Comparison of ENCODE assay signal across 18 cellular contexts in genomic region chr7:55100962-55101327, GRCh38.
DNase-seq lines count a peak whose midpoint lies in the region; ATAC-seq, FAIRE-seq and TF ChIP-seq lines count a peak whose summit lies in the region.
"Had no signal": no experiment of that assay in that cellular context is flagged by ENCODE, and none has a peak within 500 bp of the region (broad histone marks: within the 10 kb centered on the region; RNA-seq: fewer than 3 reads in every experiment).

No MANE protein-coding gene starts in this region.

- no peak overlapping the region for H3K4me3 Mint-ChIP-seq in activated naive CD8-positive, alpha-beta T cell treated with anti-CD3 and anti-CD28 coated beads for 36 hours
- H3K4me3 Mint-ChIP-seq: activated naive CD8-positive, alpha-beta T cell treated with anti-CD3 and anti-CD28 coated beads, Interleukin-2, amount 10 ng/mL, durations not matched to agents 7 days and 5 days; neural crest cell had no signal

- H2BK5ac ChIP-seq in mesenchymal stem cell (ENCODE audit: low read depth, low read length, poor library complexity, severe bottlenecking), result no peak overlapping the region

- peaks cover 44% of the 10 kb centered on the region for H3K79me1 ChIP-seq in mesenchymal stem cell (replicated peaks; ENCODE audit: low read length, poor library complexity, severe bottlenecking)

- H2AFZ ChIP-seq in mesenchymal stem cell (ENCODE audit: low read depth, low read length) (no peak overlapping the region), HepG2 (ENCODE audit: low read length) (no peak overlapping the region)

- DNase-seq in Panc1 (ENCODE audit: low read depth, low spot score), result no peak
- no peak for DNase-seq in mesenchymal stem cell
- DNase-seq in suprapubic skin (ENCODE audit: low spot score in 2 of 2), result no peak
- DNase-seq in HepG2 (ENCODE audit: low spot score), result no peak
- DNase-seq in ACHN, result no peak
- no peak for DNase-seq in activated naive CD8-positive, alpha-beta T cell treated with anti-CD3 and anti-CD28 coated beads for 36 hours
- DNase-seq: activated naive CD8-positive, alpha-beta T cell treated with anti-CD3 and anti-CD28 coated beads, Interleukin-2, amount 10 ng/mL, durations not matched to agents 7 days and 5 days; activated T-cell treated with anti-CD3 and anti-CD28 coated beads, Interleukin-2, amount 50 U/mL, for 48 hours; NCI-H1417 treated with DMSO at 0.1 percent for 48 hours; NCI-H345; NK-92 treated with Interleukin-12 subunit alpha and Interleukin-12 subunit beta, amount 100 ng/mL, for 24 hours; stimulated activated naive CD8-positive, alpha-beta T cell treated with anti-CD3 and anti-CD28 coated beads, Interleukin-15, Interleukin-2, amounts not matched to agents 100 U/mL and 50 U/mL, for 24 hours had no signal

- no peak overlapping the region for H3K27ac Mint-ChIP-seq in activated naive CD8-positive, alpha-beta T cell treated with anti-CD3 and anti-CD28 coated beads for 36 hours
- H3K27ac Mint-ChIP-seq: activated naive CD8-positive, alpha-beta T cell treated with anti-CD3 and anti-CD28 coated beads, Interleukin-2, amount 10 ng/mL, durations not matched to agents 7 days and 5 days had no signal

- H3K36me3 Mint-ChIP-seq in activated naive CD8-positive, alpha-beta T cell treated with anti-CD3 and anti-CD28 coated beads for 36 hours, result no peaks in the 10 kb centered on the region
- H3K36me3 Mint-ChIP-seq: activated naive CD8-positive, alpha-beta T cell treated with anti-CD3 and anti-CD28 coated beads, Interleukin-2, amount 10 ng/mL, durations not matched to agents 7 days and 5 days had no signal

- H3K9me3 ChIP-seq in Panc1 (ENCODE audit: control insufficient read depth, insufficient read depth, low read depth, low read length), result no peaks in the 10 kb centered on the region
- H3K9me3 ChIP-seq in mesenchymal stem cell (ENCODE audit: control insufficient read depth, low read length), result no peaks in the 10 kb centered on the region
- H3K9me3 ChIP-seq in suprapubic skin, result no peaks in the 10 kb centered on the region
- no peaks in the 10 kb centered on the region for H3K9me3 ChIP-seq in HepG2 (ENCODE audit: low read length)
- H3K9me3 ChIP-seq: SJSA1 had no signal

- H4K8ac ChIP-seq in mesenchymal stem cell (ENCODE audit: low read length), result peak overlapping the region; percentile 61

- peak overlapping the region in 1 of 2 experiments; percentile 11 for H3K14ac ChIP-seq in mesenchymal stem cell (ENCODE audit: low read length in 2 of 2)

- FAIRE-seq in HepG2 (lab: Jason Lieb, UNC), result no peak
- FAIRE-seq: G401.6 had no signal

- no peak overlapping the region for H3K23ac ChIP-seq in mesenchymal stem cell (ENCODE audit: low read length in 2 of 2)

- H2BK120ac ChIP-seq in mesenchymal stem cell (ENCODE audit: low read depth, low read length), result no peak overlapping the region

- H3K36me3 ChIP-seq in Panc1 (ENCODE audit: control insufficient read depth, insufficient read depth, low read length) (no peaks in the 10 kb centered on the region), mesenchymal stem cell (ENCODE audit: control insufficient read depth in 1 of 2, insufficient read depth in 2 of 2, low read depth in 1 of 2, low read length in 2 of 2) (peaks cover 4 to 22% of the 10 kb centered on the region in 2 experiments), suprapubic skin (no peaks in the 10 kb centered on the region), HepG2 (replicated peaks in 1 of 2; ENCODE audit: control insufficient read depth in 1 of 2, insufficient read depth in 2 of 2, low read length in 2 of 2) (no peaks in the 10 kb centered on the region)

- H3K27ac ChIP-seq in Panc1 (ENCODE audit: low read length), result 0 out of 2 replicates have a peak overlapping the region, but pooled peaks have one; percentile 41
- no peak overlapping the region for H3K27ac ChIP-seq in mesenchymal stem cell (ENCODE audit: low read length, poor library complexity, severe bottlenecking)
- peak overlapping the region; percentile 79 for H3K27ac ChIP-seq in suprapubic skin
- H3K27ac ChIP-seq in HepG2 (ENCODE audit: extremely low read length, insufficient read depth, low read length), result no peak overlapping the region
- H3K27ac ChIP-seq: SJSA1 had no signal

- H3K9ac ChIP-seq in mesenchymal stem cell (ENCODE audit: low read length), result peak overlapping the region; percentile 51
- H3K9ac ChIP-seq in HepG2 (ENCODE audit: insufficient read depth, low read depth, low read length), result no peak overlapping the region

- no peaks in the 10 kb centered on the region for H4K20me1 ChIP-seq in HepG2 (ENCODE audit: insufficient read depth, low read length)

- H3K4me3 ChIP-seq in Panc1 (ENCODE audit: low read depth in 2 of 2, low read length in 2 of 2), result no peak overlapping the region
- H3K4me3 ChIP-seq in mesenchymal stem cell (ENCODE audit: insufficient read depth in 1 of 2, low read depth in 1 of 2, low read length in 2 of 2), result no peak overlapping the region
- no peak overlapping the region for H3K4me3 ChIP-seq in suprapubic skin
- no peak overlapping the region for H3K4me3 ChIP-seq in HepG2 (replicated peaks in 1 of 3; ENCODE audit: insufficient read depth in 1 of 3, low read depth in 2 of 3, low read length in 3 of 3)
- H3K4me3 ChIP-seq: SJSA1, smooth muscle cell had no signal

- TF ChIP-seq POLR2A in suprapubic skin (IDR thresholded peaks at IDR 0.05) (no peak), HepG2 (IDR thresholded peaks at IDR 0.05; ENCODE audit: insufficient read depth in 1 of 2, low read depth in 2 of 2, low read length in 2 of 2) (no peak)

- TF ChIP-seq RAD21 in HepG2 (CRISPR knock-in tag; IDR thresholded peaks at IDR 0.05), result no peak

- peak overlapping the region in 1 of 2 experiments; percentile 58 for H2BK12ac ChIP-seq in mesenchymal stem cell (ENCODE audit: low read length in 2 of 2)

- H3K4me1 ChIP-seq in Panc1 (ENCODE audit: control insufficient read depth, insufficient read depth, low read length) (peaks cover 70% of the 10 kb centered on the region), mesenchymal stem cell (ENCODE audit: control insufficient read depth, insufficient read depth, low read depth, low read length) (peaks cover 15% of the 10 kb centered on the region), suprapubic skin (peaks cover 75% of the 10 kb centered on the region), HepG2 (ENCODE audit: insufficient read depth, low read length) (no peaks in the 10 kb centered on the region)

- 77% methylated on average over 9 of the region's 9 CpGs for WGBS in mesenchymal stem cell
- 35% methylated on average over 9 of the region's 9 CpGs for WGBS in suprapubic skin
- WGBS in HepG2 (ENCODE audit: low lambda C conversion rate), result 70% methylated on average over 9 of the region's 9 CpGs

- H3K18ac ChIP-seq in mesenchymal stem cell (ENCODE audit: low read depth in 1 of 2, low read length in 2 of 2), result peak overlapping the region; percentile 22 to 40

- no peak for TF ChIP-seq EP300 in suprapubic skin (IDR thresholded peaks at IDR 0.05)
- no peak for TF ChIP-seq EP300 in HepG2 (IDR thresholded peaks at IDR 0.05; ENCODE audit: low read depth in 2 of 2, low read length in 2 of 2)
- TF ChIP-seq EP300 in HepG2 (CRISPR knock-in tag; IDR thresholded peaks at IDR 0.05; ENCODE audit: borderline replicate concordance), result no peak

- H3K27me3 ChIP-seq in Panc1 (ENCODE audit: control insufficient read depth, insufficient read depth, low read length) (no peaks in the 10 kb centered on the region), mesenchymal stem cell (ENCODE audit: control insufficient read depth in 1 of 2, insufficient read depth in 1 of 2, low read length in 2 of 2) (no peaks in the 10 kb centered on the region), suprapubic skin (no peaks in the 10 kb centered on the region), HepG2 (ENCODE audit: control insufficient read depth in 1 of 2, insufficient read depth in 2 of 2, low read length in 2 of 2) (no peaks in the 10 kb centered on the region)
- H3K27me3 ChIP-seq: SJSA1 had no signal

- no peaks in the 10 kb centered on the region for H3K79me2 ChIP-seq in HepG2 (ENCODE audit: insufficient read depth, low read length)

- POLR2A ChIA-PET in Panc1 (lab: Charles Lee) (interaction anchor here (1.0 kb wide), 1 partner anchor 25 kb away, joined by 3 read pairs; no protein-coding TSS in a partner anchor), HepG2 (lab: Yijun Ruan, JAX) (no interaction called here)

- peaks cover 54% of the 10 kb centered on the region for H3K27me3 Mint-ChIP-seq in activated naive CD8-positive, alpha-beta T cell treated with anti-CD3 and anti-CD28 coated beads for 36 hours

- CTCF ChIA-PET in Panc1 (lab: Charles Lee), result no interaction called here
- CTCF ChIA-PET in HepG2 (lab: Yijun Ruan, JAX; ENCODE audit: low intra/inter-chr PET ratio, low total read pairs), result no interaction called here

- H2AK5ac ChIP-seq in mesenchymal stem cell (ENCODE audit: low read length, severe bottlenecking), result no peak overlapping the region

- peaks cover 7% of the 10 kb centered on the region for H3K4me1 Mint-ChIP-seq in activated naive CD8-positive, alpha-beta T cell treated with anti-CD3 and anti-CD28 coated beads for 36 hours
- H3K4me1 Mint-ChIP-seq: activated naive CD8-positive, alpha-beta T cell treated with anti-CD3 and anti-CD28 coated beads, Interleukin-2, amount 10 ng/mL, durations not matched to agents 7 days and 5 days; neural crest cell had no signal

- peak overlapping the region; percentile 80 for H2BK15ac ChIP-seq in mesenchymal stem cell (ENCODE audit: low read depth, poor library complexity, severe bottlenecking)

- no peak for TF ChIP-seq CTCF in Panc1 (IDR thresholded peaks at IDR 0.05)
- TF ChIP-seq CTCF in suprapubic skin (IDR thresholded peaks at IDR 0.05), result no peak
- TF ChIP-seq CTCF in HepG2 (CRISPR knock-in tag; IDR thresholded peaks at IDR 0.05), result no peak

- H3K4me2 ChIP-seq in mesenchymal stem cell (ENCODE audit: low read length, poor library complexity, severe bottlenecking), result no peak overlapping the region
- no peak overlapping the region for H3K4me2 ChIP-seq in HepG2 (ENCODE audit: low read depth, low read length)

- peak overlapping the region; percentile 49 for H4K91ac ChIP-seq in mesenchymal stem cell (ENCODE audit: low read length)

- peak overlapping the region in 1 of 2 experiments; percentile 29 for H3K4ac ChIP-seq in mesenchymal stem cell (ENCODE audit: low read depth in 1 of 2, low read length in 2 of 2)

- intact Hi-C loops in Panc1 (cut with micrococcal nuclease; ENCODE audit: unreplicated experiment) (no loop called here), HepG2 (cut with micrococcal nuclease; ENCODE audit: unreplicated experiment) (no loop called here)

- ATAC-seq in Panc1 (peak; percentile 29; the same call in 1 of the 2 replicates), esophagus mucosa (peak; percentile 81), GM21526 (IDR thresholded peaks at IDR 0.05; ENCODE audit: low FRiP score, unreplicated experiment) (no peak), HepG2 (no peak)
- ATAC-seq: stimulated activated naive CD8-positive, alpha-beta T cell treated with anti-CD3 and anti-CD28 coated beads, Interleukin-15, Interleukin-2, amounts not matched to agents 100 U/mL and 50 U/mL, for 24 hours had no signal

- BruUV-seq in Panc1 (replicated peaks; lab: Mats Ljungman, UMichigan) (no TSS peak), HepG2 (replicated peaks; lab: Mats Ljungman, UMichigan) (no TSS peak)

- in situ Hi-C loops in Panc1 (cut with HindIII; ENCODE audit: low pct_unique_long_range_greater_than_20kb, low sequenced_read_pairs), result no loop called here
- in situ Hi-C loops in HepG2 (cut with HindIII; ENCODE audit: extremely low pct_ligation_motif_present, low pct_unique_long_range_greater_than_20kb), result no loop called here
- in situ Hi-C loops in ACHN (cut with HindIII; ENCODE audit: low pct_ligation_motif_present, low pct_unique_long_range_greater_than_20kb, low sequenced_read_pairs), result no loop called here

- no peaks in the 10 kb centered on the region for H3K9me3 Mint-ChIP-seq in activated naive CD8-positive, alpha-beta T cell treated with anti-CD3 and anti-CD28 coated beads for 36 hours
- H3K9me3 Mint-ChIP-seq: activated naive CD8-positive, alpha-beta T cell treated with anti-CD3 and anti-CD28 coated beads, Interleukin-2, amount 10 ng/mL, durations not matched to agents 7 days and 5 days; neural crest cell had no signal

Comparison
In these comparisons a context has a peak if more than half of its experiments do, and no peak if none do; other contexts are left out.
1. ATAC-seq: peak in Panc1 (single experiment) and esophagus mucosa (single experiment); none in GM21526 (single experiment) and HepG2 (single experiment).
2. H3K27ac ChIP-seq: peak in Panc1 (single experiment) and suprapubic skin (single experiment); none in mesenchymal stem cell (single experiment) and HepG2 (single experiment).